Comparison of ENCODE assay signal across 1 cellular context in the genomic region with DNA sequence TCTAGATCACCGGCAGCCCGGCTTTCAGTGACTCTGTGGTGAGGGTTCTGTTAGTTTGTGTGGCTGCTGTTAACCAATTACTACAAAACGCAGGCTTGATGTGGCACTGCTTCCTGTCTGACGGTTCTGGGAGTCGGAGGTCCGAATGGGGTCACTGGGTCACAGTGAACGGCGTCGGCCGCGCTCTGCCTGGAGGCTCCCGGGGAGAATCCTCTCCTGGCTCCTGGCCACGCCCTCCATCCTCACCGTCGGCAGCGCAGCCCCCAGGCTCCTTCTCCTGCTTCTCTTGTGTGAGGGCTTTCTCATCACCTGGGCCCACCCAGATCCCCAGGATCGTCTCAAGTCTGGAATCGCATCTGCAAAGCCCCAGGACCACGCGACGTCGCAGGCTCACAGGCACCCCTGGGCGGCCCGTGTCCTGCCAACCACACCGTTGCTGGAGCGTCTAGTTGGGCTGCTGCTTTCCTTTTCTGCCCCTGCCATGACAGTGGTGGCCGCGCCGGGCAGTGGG.
TF ChIP-seq lines count a peak whose summit lies in the region.

No MANE protein-coding gene starts in this region.

TF ChIP-seq in SK-N-SH, 30 proteins besides CTCF, POLR2A, EP300 and RAD21 (continued from another document):
- TF ChIP-seq MXI1 (IDR thresholded peaks at IDR 0.05; ENCODE audit: low read depth, low read length) = no peak
- TF ChIP-seq RCOR1 (IDR thresholded peaks at IDR 0.05; ENCODE audit: low read length) = no peak
- no peak for TF ChIP-seq TEAD4 (IDR thresholded peaks at IDR 0.05; ENCODE audit: borderline replicate concordance, insufficient read depth)
- TF ChIP-seq SIN3A (IDR thresholded peaks at IDR 0.05; ENCODE audit: borderline replicate concordance, low read depth, low read length) = no peak
- no peak for TF ChIP-seq YY1 (IDR thresholded peaks at IDR 0.05; ENCODE audit: low read depth)
- TF ChIP-seq NFIC (IDR thresholded peaks at IDR 0.05; ENCODE audit: borderline replicate concordance) = no peak
- no peak for TF ChIP-seq TAF1 (IDR thresholded peaks at IDR 0.05; ENCODE audit: borderline replicate concordance, low read depth, low read length)
- no peak for TF ChIP-seq ELF1 (IDR thresholded peaks at IDR 0.05)
- no peak for TF ChIP-seq FOXM1 (IDR thresholded peaks at IDR 0.05; ENCODE audit: low read depth)
- no peak for TF ChIP-seq RXRA (IDR thresholded peaks at IDR 0.05; ENCODE audit: borderline replicate concordance, low read depth)
